Comparison of ENCODE assay signal across 9 cellular contexts in genomic region chr13:113988859-113989258, GRCh38. TPM values are rescaled to one million over a fixed set of nuclear protein-coding genes. Genes with fewer than 3 reads are reported as not detected.
DNase-seq lines count a peak whose midpoint lies in the region; ATAC-seq and TF ChIP-seq lines count a peak whose summit lies in the region.
"Not testable (repeated sequence)": the region's sequence is repeated elsewhere in the genome, so short reads cannot be mapped to it uniquely, and the experiment has no call there.
"Had no signal": no experiment of that assay in that cellular context is flagged by ENCODE, and none has a peak within 500 bp of the region (broad histone marks: within the 10 kb centered on the region; RNA-seq: fewer than 3 reads in every experiment).

No MANE protein-coding gene starts in this region.

- H3K4me3 Mint-ChIP-seq in T-helper 17 cell, result peak overlapping the region; percentile 68
- peak overlapping the region; percentile 6 for H3K4me3 Mint-ChIP-seq in central memory CD8-positive, alpha-beta T cell
- H3K4me3 Mint-ChIP-seq in natural killer cell, result not testable (repeated sequence)

- POLR2A ChIA-PET in HEK293 (lab: Yijun Ruan, JAX), result not testable (repeated sequence)

- not testable (repeated sequence) for H3K9me3 ChIP-seq in HEK293 (ENCODE audit: control insufficient read depth, insufficient read depth, low read depth, low read length); T-helper 17 cell (ENCODE audit: control insufficient read depth, low read length, poor library complexity, severe bottlenecking); spleen

- not testable (repeated sequence) for TF ChIP-seq CTCF in HEK293 (tag by site-specific recombination; IDR thresholded peaks at IDR 0.05); natural killer cell (IDR thresholded peaks at IDR 0.05); spleen (IDR thresholded peaks at IDR 0.05 in 8 of 11, conservative IDR thresholded peaks at IDR 0.05 in 3 of 11)

- not testable (repeated sequence) for H3K9me3 Mint-ChIP-seq in central memory CD8-positive, alpha-beta T cell; natural killer cell

- H3K27ac Mint-ChIP-seq in T-helper 17 cell (peak overlapping the region; percentile 8), natural killer cell (peak overlapping the region; percentile 59 to 73)
- H3K27ac Mint-ChIP-seq in central memory CD8-positive, alpha-beta T cell (ENCODE audit: low read depth), result peak overlapping the region; percentile 79

- H3K27ac ChIP-seq in HEK293 (ENCODE audit: extremely low read depth, low read depth, low read length); spleen: not testable (repeated sequence)

- CTCF ChIA-PET in HEK293 (lab: Yijun Ruan, JAX), result not testable (repeated sequence)

- ATAC-seq in T-helper 17 cell; central memory CD8-positive, alpha-beta T cell (replicated peaks; ENCODE audit: extremely low read depth, poor library complexity, severe bottlenecking); Right ventricle myocardium superior (ENCODE audit: poor library complexity); natural killer cell: not testable (repeated sequence)

- not testable (repeated sequence) for H3K4me1 Mint-ChIP-seq in T-helper 17 cell
- peaks cover 19% of the 10 kb centered on the region for H3K4me1 Mint-ChIP-seq in central memory CD8-positive, alpha-beta T cell
- H3K4me1 Mint-ChIP-seq in natural killer cell, result peaks cover 16 to 27% of the 10 kb centered on the region in 2 donors

- H3K36me3 ChIP-seq in HEK293 (ENCODE audit: control insufficient read depth in 2 of 2, insufficient read depth in 1 of 2, low read length in 2 of 2), result peaks cover 0 to 16% of the 10 kb centered on the region in 2 experiments; a peak in 1 of 3 replicates
- peaks cover 0 to 44% (median 32%) of the 10 kb centered on the region in 6 donors for H3K36me3 ChIP-seq in spleen

- not testable (repeated sequence) for H3K27me3 ChIP-seq in spleen (replicated peaks in 1 of 7)

- H3K4me3 ChIP-seq in HEK293 (ENCODE audit: low read depth, low read length); spleen: not testable (repeated sequence)

- DNase-seq in T-helper 17 cell; central memory CD8-positive, alpha-beta T cell (ENCODE audit: low spot score in 2 of 2); natural killer cell: not testable (repeated sequence)
- DNase-seq in activated effector memory CD4-positive, alpha-beta T cell treated with anti-CD3 and anti-CD28 coated beads, Interleukin-2, amount 50 U/mL, for 16 hours, result peak; percentile 12
- DNase-seq in Right ventricle myocardium superior, result peak; percentile 3
- DNase-seq in spleen, result peak; percentile 47

- TF ChIP-seq POLR2A in spleen (IDR thresholded peaks at IDR 0.05), result not testable (repeated sequence)

- peaks cover 17% of the 10 kb centered on the region for H3K36me3 Mint-ChIP-seq in T-helper 17 cell (ENCODE audit: low read depth)
- peaks cover 49% of the 10 kb centered on the region for H3K36me3 Mint-ChIP-seq in central memory CD8-positive, alpha-beta T cell (ENCODE audit: insufficient read depth)
- not testable (repeated sequence) for H3K36me3 Mint-ChIP-seq in natural killer cell

- WGBS in spleen, 5 donors, result 86 to 97% (median 97%) methylated on average over 6 of the region's 6 CpGs

- H3K27me3 Mint-ChIP-seq in T-helper 17 cell; central memory CD8-positive, alpha-beta T cell; natural killer cell (ENCODE audit: low read depth in 2 of 2): not testable (repeated sequence)

- intact Hi-C loops in Right ventricle myocardium superior (cut with DNase I); natural killer cell (cut with micrococcal nuclease); spleen (cut with DNase I; ENCODE audit: low total_unique reads): not testable (repeated sequence)

- H3K4me1 ChIP-seq in HEK293 (ENCODE audit: control insufficient read depth, insufficient read depth, low read length); spleen: not testable (repeated sequence)

TF ChIP-seq in HEK293, 187 proteins besides CTCF, POLR2A, EP300 and RAD21:
- TF ChIP-seq TSHZ1 (tag by site-specific recombination; IDR thresholded peaks at IDR 0.05; ENCODE audit: borderline replicate concordance), result 0 out of 2 replicates have a peak, but pooled peaks have one; percentile 29
- TF ChIP-seq ZNF366 (tag by site-specific recombination; conservative IDR thresholded peaks at IDR 0.05), result peak; percentile 51; the same call in 1 of the 2 replicates

RNA-seq across cellular contexts. Expression of gene C13orf46, which starts 15.0 kb away (rescaled TPM):
- 10 to 100 TPM; 18.6 to 22.6 TPM for total RNA-seq in T-helper 17 cell
- 0.32 TPM for total RNA-seq in Right ventricle myocardium superior
- total RNA-seq in natural killer cell, result 10 to 100 TPM; 21.1 to 23.9 (median 23.5) TPM
- total RNA-seq in spleen, result 1 to 10 TPM in 5 of 7 donors, under 1 TPM in 2; 0.83 to 4.2 (median 2.6) TPM
- polyA plus RNA-seq in spleen, result under 1 TPM; 0.09 to 0.70 (median 0.13) TPM
- total RNA-seq: G401, GM23248 had no signal

Comparison
In these comparisons a context has a peak if more than half of its experiments do, and no peak if none do; other contexts are left out.
1. H3K27ac Mint-ChIP-seq: peak in every context shown above with its lines; median percentile 79 in central memory CD8-positive, alpha-beta T cell; 66 in natural killer cell; 8 in T-helper 17 cell.